In the genomic region with DNA sequence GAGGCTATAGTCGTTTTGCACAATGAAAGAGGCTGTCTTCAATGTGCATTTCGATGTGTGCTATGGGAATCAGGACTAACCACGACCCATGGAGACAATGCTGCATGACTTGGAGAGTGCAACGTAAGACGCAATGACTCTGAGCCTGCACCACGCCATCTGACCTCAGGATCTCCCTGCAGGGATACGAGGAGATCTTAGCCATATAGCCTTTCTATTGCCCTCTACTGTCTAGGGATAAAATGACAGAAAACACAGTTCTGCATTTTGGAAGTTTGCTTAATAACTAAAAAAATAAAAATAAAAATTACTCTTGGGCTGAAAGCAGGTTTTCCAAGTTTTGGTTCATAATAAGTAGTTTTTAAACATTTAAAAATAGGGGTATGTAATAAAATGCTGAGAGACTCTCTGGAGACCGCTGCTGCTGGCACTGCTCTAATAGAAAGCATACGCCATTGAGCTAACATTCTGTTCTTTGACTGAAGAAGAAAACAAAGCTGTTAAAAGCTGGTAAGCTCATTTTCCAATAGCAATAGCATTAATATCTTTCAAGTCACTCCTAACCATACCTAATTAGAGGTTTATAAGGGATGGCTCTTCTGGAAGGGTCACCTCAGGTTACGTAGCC, we compare ENCODE assay signal across 8 cellular contexts.
DNase-seq lines count a peak whose midpoint lies in the region; ATAC-seq, FAIRE-seq and TF ChIP-seq lines count a peak whose summit lies in the region.

No MANE protein-coding gene starts in this region.

- H3K27ac Mint-ChIP-seq in natural killer cell, result no peak overlapping the region

- no peaks in the 10 kb centered on the region for H3K4me1 Mint-ChIP-seq in natural killer cell

- H3K4me3 ChIP-seq in trophoblast cell (ENCODE audit: low read depth, low read length), result no peak overlapping the region

- H3K79me1 ChIP-seq in trophoblast cell (ENCODE audit: low read length), result no peaks in the 10 kb centered on the region

- H3K4me3 Mint-ChIP-seq in natural killer cell, result no peak overlapping the region

- no peak overlapping the region for H2BK12ac ChIP-seq in trophoblast cell (ENCODE audit: low read length)

- H3K27ac ChIP-seq in trophoblast cell (ENCODE audit: low read depth, low read length), result no peak overlapping the region

- intact Hi-C loops in natural killer cell (cut with micrococcal nuclease), result no loop called here

- no peak for ATAC-seq in HG03442 (IDR thresholded peaks at IDR 0.05; ENCODE audit: unreplicated experiment)
- ATAC-seq in natural killer cell, result no peak

- no peak overlapping the region for H2AK5ac ChIP-seq in trophoblast cell (ENCODE audit: low read length)

- TF ChIP-seq CTCF in GM12872 (IDR thresholded peaks at IDR 0.05; ENCODE audit: insufficient read depth, low read depth, low read length) (peak; percentile 41; the same call in 2 of the 3 replicates), natural killer cell (IDR thresholded peaks at IDR 0.05) (no peak)

- no peak overlapping the region for H4K91ac ChIP-seq in trophoblast cell (ENCODE audit: low read depth, low read length)

- H4K8ac ChIP-seq in trophoblast cell (ENCODE audit: low read depth, low read length), result no peak overlapping the region

- H2AFZ ChIP-seq in trophoblast cell (ENCODE audit: insufficient read depth, low read length, poor library complexity), result no peak overlapping the region

- H3K36me3 ChIP-seq in trophoblast cell (ENCODE audit: control insufficient read depth in 1 of 2, insufficient read depth in 2 of 2, low read length in 2 of 2), result no peaks in the 10 kb centered on the region

- no peak overlapping the region for H2BK5ac ChIP-seq in trophoblast cell (ENCODE audit: low read depth, low read length, poor library complexity)

- H3K27me3 Mint-ChIP-seq in natural killer cell (ENCODE audit: low read depth in 2 of 2), result peaks cover under 1 to 3% of the 10 kb centered on the region in 2 donors

- DNase-seq in OCI-M1 (lab: John Stamatoyannopoulos, UW) (peak; percentile 71), fibroblast of peridontal ligament (ENCODE audit: extremely low read depth) (peak; percentile 87), trophoblast cell (peak; percentile 3 to 42), islet precursor cell (no peak), HTR-8/SVneo (ENCODE audit: insufficient read length, low spot score) (no peak), natural killer cell (no peak)

- H3K18ac ChIP-seq in trophoblast cell (ENCODE audit: low read length), result no peak overlapping the region

- H3K79me2 ChIP-seq in trophoblast cell (ENCODE audit: control insufficient read depth, insufficient read depth, low read length, poor library complexity), result no peaks in the 10 kb centered on the region

- no peak overlapping the region for H3K4ac ChIP-seq in trophoblast cell (ENCODE audit: low read depth, low read length)

- no peaks in the 10 kb centered on the region for H3K9me3 ChIP-seq in trophoblast cell (ENCODE audit: insufficient read depth, low read depth, low read length)

- no peaks in the 10 kb centered on the region for H3K27me3 ChIP-seq in trophoblast cell (ENCODE audit: insufficient read depth, low read length)

- no peak overlapping the region for H3K23ac ChIP-seq in trophoblast cell (ENCODE audit: low read length)

- H4K12ac ChIP-seq in trophoblast cell (ENCODE audit: low read depth, low read length), result no peak overlapping the region

- peaks cover 0 to 9% of the 10 kb centered on the region in 2 experiments for H3K4me1 ChIP-seq in trophoblast cell (ENCODE audit: control insufficient read depth in 1 of 2, insufficient read depth in 2 of 2, low read length in 2 of 2)

- FAIRE-seq in HTR-8/SVneo (lab: Jason Lieb, UNC), result no peak

- no CpG with 5 or more reads among the region's 10 CpGs for WGBS in trophoblast cell (ENCODE audit: extremely low coverage, insufficient coverage, insufficient read length)

- H3K4me2 ChIP-seq in trophoblast cell (ENCODE audit: low read length), result no peak overlapping the region

- no peaks in the 10 kb centered on the region for H3K36me3 Mint-ChIP-seq in natural killer cell

- no peaks in the 10 kb centered on the region for H3K9me3 Mint-ChIP-seq in natural killer cell

- no peak overlapping the region for H3K9ac ChIP-seq in trophoblast cell (ENCODE audit: low read length)

- no peak overlapping the region for H2BK120ac ChIP-seq in trophoblast cell (ENCODE audit: insufficient read depth, low read length, poor library complexity)

- H3K14ac ChIP-seq in trophoblast cell (ENCODE audit: low read length), result no peak overlapping the region

Comparison
In these comparisons a context has a peak if more than half of its experiments do, and no peak if none do; other contexts are left out.
1. DNase-seq: peak in OCI-M1 (single experiment), fibroblast of peridontal ligament (single experiment) and trophoblast cell (2 of 2); none in islet precursor cell (single experiment), HTR-8/SVneo (single experiment) and natural killer cell (single experiment).